Comparison of ENCODE assay signal across 21 cellular contexts in genomic region chr5:140165101-140165920, GRCh38. TPM values are rescaled to one million over a fixed set of nuclear protein-coding genes. Genes with fewer than 3 reads are reported as not detected.
A peak's percentile ranks its signal among the peaks of the same experiment; 100 is the strongest.
DNase-seq lines count a peak whose midpoint lies in the region; ATAC-seq and TF ChIP-seq lines count a peak whose summit lies in the region.
"Had no signal": no experiment of that assay in that cellular context is flagged by ENCODE, and none has a peak within 500 bp of the region (broad histone marks: within the 10 kb centered on the region; RNA-seq: fewer than 3 reads in every experiment).

No MANE protein-coding gene starts in this region.

- intact Hi-C loops in heart left ventricle (cut with DNase I) (loop anchor here in 2 of 10 donors (5.0 kb wide), 2 partner anchors 187 to 192 kb away; no protein-coding TSS in a partner anchor), cardiac septum (cut with DNase I) (no loop called here), aorta (cut with DNase I) (no loop called here)

- 67 to 70% (median 68%) methylated on average over 5 of the region's 5 CpGs for WGBS in heart left ventricle, 4 donors
- WGBS in aorta, 2 donors = 26 to 42% methylated on average over 5 of the region's 5 CpGs

- DNase-seq in heart left ventricle (no peak), cardiac septum (ENCODE audit: low spot score) (no peak), fibroblast of the aortic adventitia (ENCODE audit: low read depth) (peak; percentile 62), mesenteric fat pad (ENCODE audit: low spot score) (peak; percentile 57), aorta (peak in 1 of 2 donors; percentile 32), DMS153 treated with DMSO at 0.1 percent for 48 hours (lab: John Stamatoyannopoulos, UW; ENCODE audit: unreplicated experiment) (no peak)
- DNase-seq: activated gamma-delta T cell, amygdala, foreskin melanocyte, GDM1, Karpas-422, natural killer cell, NCI-H1105, NCI-H2171, SK-N-SH, thyroid gland had no signal

- H3K27me3 ChIP-seq in heart left ventricle = no peaks in the 10 kb centered on the region
- no peaks in the 10 kb centered on the region for H3K27me3 ChIP-seq in aorta (ENCODE audit: control insufficient read depth in 1 of 2, insufficient read depth in 2 of 2, low read length in 1 of 2)
- H3K27me3 ChIP-seq: BLaER1 treated with 17β-estradiol and CSF1 and Interleukin-3, amounts not matched to agents 10 nM and 100 nM; thyroid gland had no signal

- H3K4me3 ChIP-seq in heart left ventricle (no peak overlapping the region), fibroblast of the aortic adventitia (ENCODE audit: low read depth, low read length) (no peak overlapping the region), aorta (ENCODE audit: low read length in 2 of 2) (no peak overlapping the region)
- H3K4me3 ChIP-seq: BLaER1 treated with 17β-estradiol and CSF1 and Interleukin-3, amounts not matched to agents 10 nM and 100 nM; prostate gland; thyroid gland had no signal

- H3K4me1 ChIP-seq in heart left ventricle (peaks cover 0 to 16% (median 6%) of the 10 kb centered on the region in 12 donors), aorta (ENCODE audit: control insufficient read depth in 1 of 2, insufficient read depth in 2 of 2, low read length in 2 of 2) (peaks cover 2 to 7% of the 10 kb centered on the region in 2 donors)
- H3K4me1 ChIP-seq: prostate gland had no signal

- no peak for TF ChIP-seq CTCF in heart left ventricle (IDR thresholded peaks at IDR 0.05)
- no peak for TF ChIP-seq CTCF in fibroblast of the aortic adventitia (IDR thresholded peaks at IDR 0.05; ENCODE audit: insufficient read depth, low read length)

- no peaks in the 10 kb centered on the region for H3K9me3 ChIP-seq in heart left ventricle
- H3K9me3 ChIP-seq in aorta (ENCODE audit: control insufficient read depth, low read length) = no peaks in the 10 kb centered on the region
- H3K9me3 ChIP-seq: BLaER1 treated with 17β-estradiol and CSF1 and Interleukin-3, amounts not matched to agents 10 nM and 100 nM; prostate gland; SK-N-SH; thyroid gland had no signal

- H3K36me3 ChIP-seq in heart left ventricle (no peaks in the 10 kb centered on the region), aorta (ENCODE audit: control insufficient read depth in 1 of 2, insufficient read depth in 2 of 2, low read length in 1 of 2) (no peaks in the 10 kb centered on the region)
- H3K36me3 ChIP-seq: BLaER1 treated with 17β-estradiol and CSF1 and Interleukin-3, amounts not matched to agents 10 nM and 100 nM; prostate gland; thyroid gland had no signal

- ATAC-seq in heart left ventricle (peak in 3 of 4 donors; percentile 59 to 70 (median 69)), aorta (ENCODE audit: low FRiP score) (peak; percentile 59), GM19397 (IDR thresholded peaks at IDR 0.05; ENCODE audit: unreplicated experiment) (no peak), HG02588 (IDR thresholded peaks at IDR 0.05; ENCODE audit: unreplicated experiment) (no peak)
- ATAC-seq: HCT116, natural killer cell had no signal

- no peak overlapping the region for H3K27ac ChIP-seq in heart left ventricle
- H3K27ac ChIP-seq in aorta (ENCODE audit: low read depth in 1 of 2, low read length in 2 of 2) = no peak overlapping the region
- H3K27ac ChIP-seq: prostate gland, thyroid gland had no signal

- TF ChIP-seq POLR2A in heart left ventricle (IDR thresholded peaks at IDR 0.05) = no peak

RNA-seq across cellular contexts. Expression of gene CYSTM1, which starts 9.7 kb away (rescaled TPM):
- total RNA-seq in heart left ventricle (100 to 1,000 TPM in 3 of 9 donors, 10 to 100 TPM in 6; 58.1 to 222 (median 94.5) TPM), cardiac septum (111 TPM), fibroblast of the aortic adventitia (ENCODE audit: low replicate concordance) (35.8 and 43.4 TPM in 2 replicates), mesenteric fat pad (104 TPM), aorta (10 to 100 TPM; 44.7 to 56.5 TPM)
- polyA plus RNA-seq in heart left ventricle (100 to 1,000 TPM in 1 of 2 donors, 10 to 100 TPM in 1; 82.0 to 238 TPM), aorta (100 to 1,000 TPM in 1 of 2 donors, 10 to 100 TPM in 1; 73.1 to 179 TPM)

RNA-seq across cellular contexts. Expression of gene IGIP, which starts 39.6 kb away (rescaled TPM):
- total RNA-seq in heart left ventricle = 10 to 100 TPM in 7 of 9 donors, 1 to 10 TPM in 2; 9.8 to 18.3 (median 10.6) TPM
- polyA plus RNA-seq in heart left ventricle = 1 to 10 TPM; 5.8 to 6.9 TPM
- total RNA-seq in cardiac septum = 15.9 TPM
- total RNA-seq in fibroblast of the aortic adventitia (ENCODE audit: low replicate concordance) = 7.8 and 13.7 TPM in 2 replicates
- total RNA-seq in mesenteric fat pad = 13.3 TPM
- total RNA-seq in aorta = 10 to 100 TPM; 26.5 to 29.1 TPM
- 10 to 100 TPM; 12.9 to 20.7 TPM for polyA plus RNA-seq in aorta

RNA-seq across cellular contexts. Expression of gene PURA, which starts 51.4 kb away (rescaled TPM):
- total RNA-seq in heart left ventricle (10 to 100 TPM; 18.9 to 30.9 (median 20.3) TPM), cardiac septum (30.7 TPM), fibroblast of the aortic adventitia (ENCODE audit: low replicate concordance) (30.4 and 33.8 TPM in 2 replicates), mesenteric fat pad (23.5 TPM), aorta (10 to 100 TPM; 46.2 to 50.0 TPM)
- polyA plus RNA-seq in heart left ventricle (1 to 10 TPM; 5.6 to 7.4 TPM), aorta (10 to 100 TPM in 1 of 2 donors, 1 to 10 TPM in 1; 5.2 to 14.0 TPM)

Comparison
In these comparisons a context has a peak if more than half of its experiments do, and no peak if none do; other contexts are left out.
1. ATAC-seq: peak in heart left ventricle (3 of 4) and aorta (single experiment); none in GM19397 (single experiment) and HG02588 (single experiment).
2. DNase-seq: peak in fibroblast of the aortic adventitia (single experiment) and mesenteric fat pad (single experiment); none in heart left ventricle (0 of 5), cardiac septum (single experiment) and DMS153 treated with DMSO at 0.1 percent for 48 hours (single experiment).